In genomic region chr10:49324711-49325110, GRCh38 we compare ENCODE assay signal across 14 cellular contexts. TPM values are rescaled to one million over a fixed set of nuclear protein-coding genes. Genes with fewer than 3 reads are reported as not detected.
DNase-seq lines count a peak whose midpoint lies in the region; ATAC-seq, FAIRE-seq and TF ChIP-seq lines count a peak whose summit lies in the region.
"Had no signal": no experiment of that assay in that cellular context is flagged by ENCODE, and none has a peak within 500 bp of the region (broad histone marks: within the 10 kb centered on the region; RNA-seq: fewer than 3 reads in every experiment).

No MANE protein-coding gene starts in this region.

- no peak overlapping the region for H3K4me3 Mint-ChIP-seq in activated T-helper 17 cell treated with anti-CD3 and anti-CD28 coated beads, Interleukin-2, amount 50 U/mL, for 72 hours
- H3K4me3 Mint-ChIP-seq in naive thymus-derived CD8-positive, alpha-beta T cell, result no peak overlapping the region
- H3K4me3 Mint-ChIP-seq: activated CD4-positive, alpha-beta memory T cell treated with anti-CD3 and anti-CD28 coated beads for 36 hours; central memory CD8-positive, alpha-beta T cell had no signal

- peak; percentile 47 for TF ChIP-seq RAD21 in HCT116 (IDR thresholded peaks at IDR 0.05; ENCODE audit: low read depth)

- FAIRE-seq in D721Med (lab: Jason Lieb, UNC), result no peak

- ATAC-seq in HCT116, result no peak
- ATAC-seq in RWPE2 (ENCODE audit: low read depth), result no peak
- no peak for ATAC-seq in activated T-helper 17 cell treated with anti-CD3 and anti-CD28 coated beads, Interleukin-2, amount 50 U/mL, for 72 hours (replicated peaks)
- no peak for ATAC-seq in naive thymus-derived CD8-positive, alpha-beta T cell

- peaks cover 8% of the 10 kb centered on the region for H3K27me3 Mint-ChIP-seq in activated T-helper 17 cell treated with anti-CD3 and anti-CD28 coated beads, Interleukin-2, amount 50 U/mL, for 72 hours
- peaks cover 0 to 1% (median 0%) of the 10 kb centered on the region in 5 donors for H3K27me3 Mint-ChIP-seq in naive thymus-derived CD8-positive, alpha-beta T cell
- H3K27me3 Mint-ChIP-seq: activated CD4-positive, alpha-beta memory T cell treated with anti-CD3 and anti-CD28 coated beads for 36 hours had no signal

- no peaks in the 10 kb centered on the region for H3K9me3 Mint-ChIP-seq in activated T-helper 17 cell treated with anti-CD3 and anti-CD28 coated beads, Interleukin-2, amount 50 U/mL, for 72 hours
- no peaks in the 10 kb centered on the region for H3K9me3 Mint-ChIP-seq in naive thymus-derived CD8-positive, alpha-beta T cell
- H3K9me3 Mint-ChIP-seq: activated CD4-positive, alpha-beta memory T cell treated with anti-CD3 and anti-CD28 coated beads for 36 hours; central memory CD8-positive, alpha-beta T cell had no signal

- POLR2A ChIA-PET in HCT116 (lab: Charles Lee), result no interaction called here
- POLR2A ChIA-PET in naive thymus-derived CD8-positive, alpha-beta T cell (lab: Charles Lee), result no interaction called here

- no peak overlapping the region for H3K27ac ChIP-seq in HCT116 (ENCODE audit: low read depth, low read length)
- no peak overlapping the region for H3K27ac ChIP-seq in RWPE2 (ENCODE audit: poor library complexity, severe bottlenecking)

- H3K4me1 Mint-ChIP-seq in activated T-helper 17 cell treated with anti-CD3 and anti-CD28 coated beads, Interleukin-2, amount 50 U/mL, for 72 hours, result no peaks in the 10 kb centered on the region
- H3K4me1 Mint-ChIP-seq in naive thymus-derived CD8-positive, alpha-beta T cell, result no peaks in the 10 kb centered on the region
- H3K4me1 Mint-ChIP-seq: central memory CD8-positive, alpha-beta T cell had no signal

- no peaks in the 10 kb centered on the region for H3K36me3 ChIP-seq in HCT116 (ENCODE audit: control insufficient read depth in 1 of 2, insufficient read depth in 2 of 2, low read length in 2 of 2)
- H3K36me3 ChIP-seq in RWPE2 (ENCODE audit: low read depth), result no peaks in the 10 kb centered on the region

- no peak overlapping the region for H3K9ac ChIP-seq in HCT116 (ENCODE audit: low read length)

- no peak for TF ChIP-seq POLR2A in HCT116 (IDR thresholded peaks at IDR 0.05; ENCODE audit: borderline replicate concordance, extremely low read depth, insufficient read depth, insufficient read length)

- H3K36me3 Mint-ChIP-seq in activated T-helper 17 cell treated with anti-CD3 and anti-CD28 coated beads, Interleukin-2, amount 50 U/mL, for 72 hours (ENCODE audit: low read depth), result no peaks in the 10 kb centered on the region
- no peaks in the 10 kb centered on the region for H3K36me3 Mint-ChIP-seq in naive thymus-derived CD8-positive, alpha-beta T cell
- H3K36me3 Mint-ChIP-seq: activated CD4-positive, alpha-beta memory T cell treated with anti-CD3 and anti-CD28 coated beads for 36 hours had no signal

- peaks cover 36% of the 10 kb centered on the region for H3K27me3 ChIP-seq in HCT116 (ENCODE audit: insufficient read depth, low read length)
- H3K27me3 ChIP-seq in RWPE2 (ENCODE audit: insufficient read depth, poor library complexity, severe bottlenecking), result peaks cover 7% of the 10 kb centered on the region

- no peak overlapping the region for H3K4me3 ChIP-seq in HCT116 (replicated peaks in 1 of 2; ENCODE audit: low read depth in 1 of 2, low read length in 2 of 2)
- H3K4me3 ChIP-seq in RWPE2 (ENCODE audit: severe bottlenecking), result no peak overlapping the region

- no peaks in the 10 kb centered on the region for H3K9me2 ChIP-seq in HCT116 (ENCODE audit: insufficient read depth)

- H3K27ac Mint-ChIP-seq in activated T-helper 17 cell treated with anti-CD3 and anti-CD28 coated beads, Interleukin-2, amount 50 U/mL, for 72 hours, result no peak overlapping the region
- H3K27ac Mint-ChIP-seq in naive thymus-derived CD8-positive, alpha-beta T cell, result no peak overlapping the region
- H3K27ac Mint-ChIP-seq: activated CD4-positive, alpha-beta memory T cell treated with anti-CD3 and anti-CD28 coated beads for 36 hours had no signal

- no peak overlapping the region for H3K4me2 ChIP-seq in HCT116 (ENCODE audit: low read length)

- no peak overlapping the region for H2AFZ ChIP-seq in HCT116 (ENCODE audit: low read depth, low read length, poor library complexity, severe bottlenecking)

- BruUV-seq in HCT116 (replicated peaks; lab: Mats Ljungman, UMichigan), result no TSS peak

- CTCF ChIA-PET in HCT116 (lab: Charles Lee), result no interaction called here

- no peak for DNase-seq in D721Med (ENCODE audit: insufficient read length, low spot score)
- no peak for DNase-seq in HCT116 (ENCODE audit: low read depth, low spot score)
- no peak for DNase-seq in RWPE2 (ENCODE audit: low spot score)
- DNase-seq in iPS-NIHi11 (ENCODE audit: low spot score), result peak; percentile 64
- DNase-seq in naive thymus-derived CD8-positive, alpha-beta T cell, result no peak
- no peak for DNase-seq in NCI-H1417 treated with DMSO at 0.1 percent for 48 hours (lab: John Stamatoyannopoulos, UW)
- DNase-seq in D341Med (ENCODE audit: low spot score), result no peak
- DNase-seq: activated CD4-positive, alpha-beta memory T cell treated with anti-CD3 and anti-CD28 coated beads for 36 hours; activated gamma-delta T cell treated with Interleukin-2 at 50 U/mL for 16 hours; COR-L47 had no signal

- H3K9me3 ChIP-seq in HCT116 (ENCODE audit: control insufficient read depth in 1 of 2, insufficient read depth in 1 of 2, low read depth in 1 of 2, low read length in 2 of 2) (no peaks in the 10 kb centered on the region), RWPE2 (ENCODE audit: severe bottlenecking) (no peaks in the 10 kb centered on the region)

- H3K79me2 ChIP-seq in HCT116 (ENCODE audit: insufficient read depth, low read length), result no peaks in the 10 kb centered on the region

- intact Hi-C loops in HCT116 (cut with micrococcal nuclease), result no loop called here

- TF ChIP-seq CTCF in D721Med (IDR thresholded peaks at IDR 0.05; ENCODE audit: insufficient read depth, missing control alignments) (peak; percentile 13), HCT116 (IDR thresholded peaks at IDR 0.05 in 2 of 3, conservative IDR thresholded peaks at IDR 0.05 in 1 of 3; ENCODE audit: borderline replicate concordance in 1 of 3, insufficient read depth in 1 of 3, low read depth in 2 of 3, low read length in 2 of 3) (peak in 2 of 3 experiments; percentile 17 to 20; a peak in 2 of 6 replicates), RWPE2 (IDR thresholded peaks at IDR 0.05; ENCODE audit: poor library complexity, severe bottlenecking) (peak; percentile 19)

- no peaks in the 10 kb centered on the region for H3K4me1 ChIP-seq in HCT116 (ENCODE audit: control insufficient read depth in 1 of 2, insufficient read depth in 2 of 2, low read length in 2 of 2)
- H3K4me1 ChIP-seq in RWPE2 (ENCODE audit: insufficient read depth, poor library complexity, severe bottlenecking), result no peaks in the 10 kb centered on the region

- RAD21 ChIA-PET in HCT116 (lab: Charles Lee; ENCODE audit: low non-redundant PET in 1 of 2, low total read pairs in 2 of 2, uncharacterized antibody in 2 of 2, unreplicated experiment in 2 of 2), result no interaction called here

- no peaks in the 10 kb centered on the region for H4K20me1 ChIP-seq in HCT116 (ENCODE audit: insufficient read depth)

TF ChIP-seq in HCT116, 20 proteins besides CTCF, POLR2A, EP300 and RAD21 (continues in another document):
- TF ChIP-seq EZH2 (IDR thresholded peaks at IDR 0.05) (no peak), POLR2AphosphoS5 (IDR thresholded peaks at IDR 0.05; ENCODE audit: low read depth, low read length) (no peak), YY1 (IDR thresholded peaks at IDR 0.05; ENCODE audit: extremely low read depth, insufficient replicate concordance, low read depth, low read length) (no peak), EGR1 (IDR thresholded peaks at IDR 0.05; ENCODE audit: low read depth) (no peak), SP1 (IDR thresholded peaks at IDR 0.05; ENCODE audit: low read depth) (no peak), CBX3 (IDR thresholded peaks at IDR 0.05; ENCODE audit: low read depth) (no peak), JUND (IDR thresholded peaks at IDR 0.05) (no peak), SRF (IDR thresholded peaks at IDR 0.05; ENCODE audit: low read depth) (no peak)
- TF ChIP-seq, protein P1, sequence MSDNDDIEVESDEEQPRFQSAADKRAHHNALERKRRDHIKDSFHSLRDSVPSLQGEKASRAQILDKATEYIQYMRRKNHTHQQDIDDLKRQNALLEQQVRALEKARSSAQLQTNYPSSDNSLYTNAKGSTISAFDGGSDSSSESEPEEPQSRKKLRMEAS (IDR thresholded peaks at IDR 0.05), result no peak
- TF ChIP-seq, protein P2, sequence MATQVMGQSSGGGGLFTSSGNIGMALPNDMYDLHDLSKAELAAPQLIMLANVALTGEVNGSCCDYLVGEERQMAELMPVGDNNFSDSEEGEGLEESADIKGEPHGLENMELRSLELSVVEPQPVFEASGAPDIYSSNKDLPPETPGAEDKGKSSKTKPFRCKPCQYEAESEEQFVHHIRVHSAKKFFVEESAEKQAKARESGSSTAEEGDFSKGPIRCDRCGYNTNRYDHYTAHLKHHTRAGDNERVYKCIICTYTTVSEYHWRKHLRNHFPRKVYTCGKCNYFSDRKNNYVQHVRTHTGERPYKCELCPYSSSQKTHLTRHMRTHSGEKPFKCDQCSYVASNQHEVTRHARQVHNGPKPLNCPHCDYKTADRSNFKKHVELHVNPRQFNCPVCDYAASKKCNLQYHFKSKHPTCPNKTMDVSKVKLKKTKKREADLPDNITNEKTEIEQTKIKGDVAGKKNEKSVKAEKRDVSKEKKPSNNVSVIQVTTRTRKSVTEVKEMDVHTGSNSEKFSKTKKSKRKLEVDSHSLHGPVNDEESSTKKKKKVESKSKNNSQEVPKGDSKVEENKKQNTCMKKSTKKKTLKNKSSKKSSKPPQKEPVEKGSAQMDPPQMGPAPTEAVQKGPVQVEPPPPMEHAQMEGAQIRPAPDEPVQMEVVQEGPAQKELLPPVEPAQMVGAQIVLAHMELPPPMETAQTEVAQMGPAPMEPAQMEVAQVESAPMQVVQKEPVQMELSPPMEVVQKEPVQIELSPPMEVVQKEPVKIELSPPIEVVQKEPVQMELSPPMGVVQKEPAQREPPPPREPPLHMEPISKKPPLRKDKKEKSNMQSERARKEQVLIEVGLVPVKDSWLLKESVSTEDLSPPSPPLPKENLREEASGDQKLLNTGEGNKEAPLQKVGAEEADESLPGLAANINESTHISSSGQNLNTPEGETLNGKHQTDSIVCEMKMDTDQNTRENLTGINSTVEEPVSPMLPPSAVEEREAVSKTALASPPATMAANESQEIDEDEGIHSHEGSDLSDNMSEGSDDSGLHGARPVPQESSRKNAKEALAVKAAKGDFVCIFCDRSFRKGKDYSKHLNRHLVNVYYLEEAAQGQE (IDR thresholded peaks at IDR 0.05; ENCODE audit: low read depth), result no peak

RNA-seq across cellular contexts. Expression of gene C10orf71, which starts 25.7 kb away (rescaled TPM):
- total RNA-seq in HCT116 (2021; ENCODE audit: unreplicated experiment), result not detected
- polyA plus RNA-seq in HCT116 (2012), result not detected in 2 replicates
- total RNA-seq in activated T-helper 17 cell treated with anti-CD3 and anti-CD28 coated beads, Interleukin-2, amount 50 U/mL, for 72 hours, result not detected
- not detected for total RNA-seq in naive thymus-derived CD8-positive, alpha-beta T cell
- polyA plus RNA-seq in naive thymus-derived CD8-positive, alpha-beta T cell, result not detected
- total RNA-seq: activated CD4-positive, alpha-beta memory T cell treated with anti-CD3 and anti-CD28 coated beads for 36 hours; T-helper 2 cell treated with Interferon-gamma antibody and Interleukin-4, amounts not matched to agents 100 ng/mL and 5 ng/mL, for 36 hours; temporal lobe had no signal
